In genomic region chr1:186871784-186872183, GRCh38 we compare ENCODE assay signal across 27 cellular contexts. TPM values are rescaled to one million over a fixed set of nuclear protein-coding genes. Genes with fewer than 3 reads are reported as not detected.
"Had no signal": no experiment of that assay in that cellular context is flagged by ENCODE, and none has a peak within 500 bp of the region (broad histone marks: within the 10 kb centered on the region; RNA-seq: fewer than 3 reads in every experiment).

No MANE protein-coding gene starts in this region.

- H3K9me3 Mint-ChIP-seq: activated CD8-positive, alpha-beta T cell treated with anti-CD3 and anti-CD28 coated beads for 36 hours; activated naive CD4-positive, alpha-beta T cell treated with anti-CD3 and anti-CD28 coated beads, Interleukin-2, amount 50 U/mL, for 24 hours had no signal

- H3K9ac ChIP-seq: KMS-11, SK-N-SH had no signal

- H3K27ac ChIP-seq: KMS-11, RWPE1, SJCRH30, VCaP had no signal

- H3K4me1 Mint-ChIP-seq: activated CD4-positive, alpha-beta T cell treated with anti-CD3 and anti-CD28 coated beads for 36 hours; activated naive CD4-positive, alpha-beta T cell treated with anti-CD3 and anti-CD28 coated beads, Interleukin-2, amount 50 U/mL, for 24 hours had no signal

- ATAC-seq: activated CD4-positive, alpha-beta T cell treated with anti-CD3 and anti-CD28 coated beads for 36 hours; activated CD8-positive, alpha-beta T cell treated with anti-CD3 and anti-CD28 coated beads for 36 hours; Panc1 had no signal

- H3K36me3 Mint-ChIP-seq: activated naive CD4-positive, alpha-beta T cell treated with anti-CD3 and anti-CD28 coated beads, Interleukin-2, amount 50 U/mL, for 24 hours had no signal

- H3K36me3 ChIP-seq: MG63, SJCRH30 had no signal

- H3K4me3 Mint-ChIP-seq: activated CD4-positive, alpha-beta T cell treated with anti-CD3 and anti-CD28 coated beads for 36 hours; activated CD8-positive, alpha-beta T cell treated with anti-CD3 and anti-CD28 coated beads for 36 hours; activated naive CD4-positive, alpha-beta T cell treated with anti-CD3 and anti-CD28 coated beads, Interleukin-2, amount 50 U/mL, for 24 hours had no signal

- H3K4me2 ChIP-seq: KMS-11, SK-N-SH had no signal

- H3K9me2 ChIP-seq: SK-N-SH had no signal

- H3K27ac Mint-ChIP-seq: activated CD4-positive, alpha-beta T cell treated with anti-CD3 and anti-CD28 coated beads for 36 hours; activated CD8-positive, alpha-beta T cell treated with anti-CD3 and anti-CD28 coated beads for 36 hours; activated naive CD4-positive, alpha-beta T cell treated with anti-CD3 and anti-CD28 coated beads, Interleukin-2, amount 50 U/mL, for 24 hours had no signal

- DNase-seq: activated CD4-positive, alpha-beta T cell treated with anti-CD3 and anti-CD28 coated beads for 36 hours; activated CD4-positive, alpha-beta T cell treated with anti-CD3 and anti-CD28 coated beads, Interleukin-2, amount 50 U/mL, for 1 hour; activated CD8-positive, alpha-beta memory T cell treated with anti-CD3 and anti-CD28 coated beads, Interleukin-2, amount 50 U/mL, for 4 hours; activated CD8-positive, alpha-beta T cell treated with anti-CD3 and anti-CD28 coated beads for 36 hours; activated effector memory CD4-positive, alpha-beta T cell treated with Interleukin-2 at 50 U/mL for 16 hours; activated naive CD4-positive, alpha-beta T cell; aorta; MG63; MV-4-11; NCI-H1092 treated with DMSO at 0.1 percent for 48 hours; NCI-H1417 treated with DMSO at 0.1 percent for 48 hours; NCI-H1694; NCI-H2029; NCI-H2107; NCI-H2171 treated with DMSO at 0.1 percent for 48 hours; NCI-H226; NCI-H82; OCI-M1; Right ventricle myocardium superior; SJCRH30; SK-N-SH; T-helper 1 cell had no signal

- H3K9me3 ChIP-seq: SJCRH30, SK-N-SH had no signal

- H3K4me3 ChIP-seq: MG63, SJCRH30 had no signal

- H3K4me1 ChIP-seq: SJCRH30 had no signal

- H3K27me3 ChIP-seq: MG63, SJCRH30 had no signal

- H3K27me3 Mint-ChIP-seq: activated CD4-positive, alpha-beta T cell treated with anti-CD3 and anti-CD28 coated beads for 36 hours had no signal

RNA-seq across cellular contexts. Expression of gene PLA2G4A, which starts 43.0 kb away (rescaled TPM):
- total RNA-seq: SJCRH30 had no signal
